ENCODE assay signal across 10 cellular contexts in the genomic region with DNA sequence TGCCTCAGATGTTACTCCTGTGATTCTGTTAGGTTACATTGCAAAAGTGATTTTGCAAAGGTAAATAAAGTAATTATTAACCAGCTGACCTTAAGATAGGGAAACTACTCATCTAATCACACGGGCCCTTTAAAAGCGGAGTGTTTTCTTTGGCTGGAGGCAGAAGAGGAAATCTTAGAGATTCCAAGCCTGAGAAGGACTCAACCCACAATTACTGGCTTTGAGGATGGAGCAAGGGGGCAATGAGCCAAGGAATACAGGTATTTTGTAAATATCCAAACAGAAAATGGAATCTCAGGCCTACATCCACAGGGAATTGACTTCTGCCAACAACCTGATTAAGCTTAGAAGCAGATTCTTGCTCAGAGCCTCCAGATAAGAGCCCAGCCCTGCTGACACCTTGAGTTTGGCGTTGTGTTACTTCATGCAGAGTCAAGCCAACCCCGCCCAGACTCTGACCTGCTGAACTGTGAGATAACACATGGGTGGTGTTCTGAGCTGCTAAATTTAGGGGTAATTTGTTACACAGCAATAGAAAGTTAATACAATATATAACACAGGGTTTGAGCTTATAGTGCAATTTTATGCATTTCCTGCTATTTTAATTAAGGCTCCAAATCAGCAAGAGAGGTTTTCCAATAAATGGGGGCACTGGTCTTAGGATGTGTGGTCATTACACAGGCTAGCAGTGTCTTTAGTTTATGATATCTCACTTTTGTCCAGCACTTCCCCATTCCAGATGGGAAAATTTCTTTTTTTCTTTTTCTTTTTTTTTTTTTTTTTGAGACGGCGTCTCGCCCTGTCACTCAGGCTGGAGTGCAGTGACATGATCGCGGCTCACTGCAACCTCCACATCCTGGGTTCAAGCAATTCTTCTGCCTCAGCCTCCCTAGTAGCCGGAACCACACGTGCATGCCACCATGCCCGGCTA. TPM values are rescaled to one million over a fixed set of nuclear protein-coding genes. Genes with fewer than 3 reads are reported as not detected.
DNase-seq lines count a peak whose midpoint lies in the region; ATAC-seq and TF ChIP-seq lines count a peak whose summit lies in the region.
"Had no signal": no experiment of that assay in that cellular context is flagged by ENCODE, and none has a peak within 500 bp of the region (broad histone marks: within the 10 kb centered on the region; RNA-seq: fewer than 3 reads in every experiment).

No MANE protein-coding gene starts in this region.

- peak; percentile 94 for ATAC-seq in mucosa of descending colon

- no peak overlapping the region for H2AFZ ChIP-seq in osteoblast (ENCODE audit: low read length)

- H3K4me1 ChIP-seq in mucosa of descending colon (ENCODE audit: low read depth) (no peaks in the 10 kb centered on the region), ascending aorta (peaks cover 0 to 13% of the 10 kb centered on the region in 2 donors), osteoblast (ENCODE audit: insufficient read depth, low read length) (peaks cover 17% of the 10 kb centered on the region)

- H3K36me3 ChIP-seq in mucosa of descending colon (ENCODE audit: low read depth) (no peaks in the 10 kb centered on the region), ascending aorta (no peaks in the 10 kb centered on the region), osteoblast (ENCODE audit: insufficient read depth, low read length) (no peaks in the 10 kb centered on the region)

- peak overlapping the region in 1 of 2 donors; percentile 2 for H3K27ac ChIP-seq in ascending aorta
- no peak overlapping the region for H3K27ac ChIP-seq in osteoblast (ENCODE audit: low read depth, low read length)

- H3K79me2 ChIP-seq in osteoblast (ENCODE audit: insufficient read depth, low read length) = no peaks in the 10 kb centered on the region

- H3K4me3 ChIP-seq in mucosa of descending colon = no peak overlapping the region
- H3K4me3 ChIP-seq in ascending aorta = no peak overlapping the region
- H3K4me3 ChIP-seq in osteoblast (ENCODE audit: insufficient read depth, low read length) = no peak overlapping the region

- TF ChIP-seq CTCF in mucosa of descending colon (IDR thresholded peaks at IDR 0.05) (no peak), ascending aorta (IDR thresholded peaks at IDR 0.05) (no peak), osteoblast (IDR thresholded peaks at IDR 0.05; ENCODE audit: extremely low read depth, low read depth, low read length) (no peak)

- H3K27me3 ChIP-seq in ascending aorta (no peaks in the 10 kb centered on the region), osteoblast (ENCODE audit: insufficient read depth, low read length) (no peaks in the 10 kb centered on the region)

- no peak for TF ChIP-seq POLR2A in erythroblast (IDR thresholded peaks at IDR 0.05; ENCODE audit: low read length)

- H4K20me1 ChIP-seq in osteoblast (ENCODE audit: insufficient read depth, low read length) = no peaks in the 10 kb centered on the region

- no peaks in the 10 kb centered on the region for H3K9me3 ChIP-seq in mucosa of descending colon
- H3K9me3 ChIP-seq in ascending aorta = no peaks in the 10 kb centered on the region
- no peaks in the 10 kb centered on the region for H3K9me3 ChIP-seq in osteoblast (ENCODE audit: low read depth, low read length)

- intact Hi-C loops in mucosa of descending colon (cut with DNase I, micrococcal nuclease) (no loop called here), ascending aorta (cut with DNase I) (no loop called here)

- no peak overlapping the region for H3K4me2 ChIP-seq in osteoblast (ENCODE audit: insufficient read depth, low read length)

- DNase-seq in DMS53 treated with DMSO at 0.1 percent for 48 hours (lab: John Stamatoyannopoulos, UW; ENCODE audit: unreplicated experiment) (peak; percentile 14), OCI-M2 (lab: John Stamatoyannopoulos, UW; ENCODE audit: unreplicated experiment) (peak; percentile 28), erythroblast (lab: John Stamatoyannopoulos, UW) (peak; percentile 72 to 86), mucosa of descending colon (peak; percentile 67 to 79 (median 78)), GF-D8 (lab: John Stamatoyannopoulos, UW) (no peak), ascending aorta (ENCODE audit: low spot score in 2 of 2) (no peak), osteoblast (ENCODE audit: insufficient read length, low spot score, missing footprints) (no peak)
- DNase-seq in stimulated activated CD4-positive, alpha-beta T cell treated with anti-CD3 and anti-CD28 coated beads, Interleukin-2, amount 100 ng/mL, for 24 hours = no peak
- DNase-seq: activated CD4-positive, alpha-beta T cell treated with anti-CD3 and anti-CD28 coated beads for 1 hour; MM.1S had no signal

RNA-seq across cellular contexts. Expression of a gene that starts 19.5 kb away (rescaled TPM):
- total RNA-seq in mucosa of descending colon = 10 to 100 TPM; 85.0 to 97.5 (median 91.5) TPM
- 349 TPM for total RNA-seq in ascending aorta
- 51.9 and 55.0 TPM in 2 replicates for total RNA-seq in osteoblast

Comparison
In these comparisons a context has a peak if more than half of its experiments do, and no peak if none do; other contexts are left out.
1. DNase-seq: peak in DMS53 treated with DMSO at 0.1 percent for 48 hours (single experiment), OCI-M2 (single experiment), erythroblast (2 of 2) and mucosa of descending colon (3 of 3); none in stimulated activated CD4-positive, alpha-beta T cell treated with anti-CD3 and anti-CD28 coated beads, Interleukin-2, amount 100 ng/mL, for 24 hours (0 of 2), GF-D8 (single experiment), ascending aorta (0 of 2) and osteoblast (single experiment).